9 cellular contexts compared by ENCODE assay signal in the genomic region with DNA sequence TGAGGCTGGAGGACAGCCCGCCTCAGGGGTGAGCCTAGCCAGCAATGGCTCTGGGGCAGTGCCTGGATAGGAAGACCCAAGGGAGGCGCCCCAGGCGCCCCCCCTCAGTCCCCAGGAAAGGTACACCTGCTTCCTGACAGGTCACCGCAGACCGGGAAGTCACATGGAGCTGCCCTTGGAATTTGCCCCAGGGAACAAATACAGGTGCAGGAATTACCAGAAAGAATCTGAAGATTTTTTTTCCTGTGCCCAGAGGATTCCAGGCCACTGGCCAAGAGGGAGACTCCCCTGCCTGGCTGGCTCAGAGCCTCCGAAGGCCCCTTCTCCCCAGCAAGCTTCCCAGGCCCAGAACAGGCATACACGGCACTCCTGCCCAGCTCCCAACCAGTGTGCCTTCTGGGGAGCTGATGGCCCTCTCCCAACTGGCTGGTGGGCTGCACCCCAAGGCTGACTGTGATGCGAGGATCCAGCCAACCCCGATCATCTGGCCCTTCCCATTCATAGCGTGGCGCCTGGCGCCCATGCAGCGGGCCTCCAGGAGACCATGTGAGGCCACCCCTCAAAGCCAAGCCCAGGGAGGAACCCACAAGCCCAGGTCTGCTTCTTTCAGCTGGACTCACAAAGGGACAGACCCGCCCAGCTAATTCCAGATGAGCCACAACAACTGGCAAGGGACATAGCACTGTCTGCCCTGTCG. TPM values are rescaled to one million over a fixed set of nuclear protein-coding genes. Genes with fewer than 3 reads are reported as not detected.
DNase-seq lines count a peak whose midpoint lies in the region; ATAC-seq and TF ChIP-seq lines count a peak whose summit lies in the region.
"Had no signal": no experiment of that assay in that cellular context is flagged by ENCODE, and none has a peak within 500 bp of the region (broad histone marks: within the 10 kb centered on the region; RNA-seq: fewer than 3 reads in every experiment).

No MANE protein-coding gene starts in this region.

- peak overlapping the region; percentile 31 for H3K4me3 Mint-ChIP-seq in progenitor cell of endocrine pancreas (ENCODE audit: low read depth)

- H3K36me3 ChIP-seq in NT2/D1 (ENCODE audit: insufficient read depth, insufficient read length, low read length) = peaks cover 34% of the 10 kb centered on the region
- H3K36me3 ChIP-seq in fibroblast of lung (ENCODE audit: control insufficient read depth, insufficient read depth, low read length) = no peaks in the 10 kb centered on the region

- H3K27ac ChIP-seq in fibroblast of lung (ENCODE audit: insufficient read depth, low read length) = no peak overlapping the region

- peaks cover 10% of the 10 kb centered on the region for H3K79me2 ChIP-seq in fibroblast of lung (ENCODE audit: control insufficient read depth, insufficient read depth, low read length)

- peak; percentile 12 for DNase-seq in NCI-H146 (lab: John Stamatoyannopoulos, UW)
- DNase-seq in NCI-H146 treated with DMSO at 0.1 percent for 48 hours (lab: John Stamatoyannopoulos, UW; ENCODE audit: unreplicated experiment) = no peak
- DNase-seq in NT2/D1 (ENCODE audit: low read depth, low spot score) = no peak
- no peak for DNase-seq in fibroblast of lung (ENCODE audit: low read depth in 2 of 2)
- DNase-seq in progenitor cell of endocrine pancreas (ENCODE audit: low spot score, unreplicated experiment) = no peak
- no peak for DNase-seq in RPMI8226
- no peak for DNase-seq in UCSD-AML1 (lab: John Stamatoyannopoulos, UW; ENCODE audit: unreplicated experiment)
- DNase-seq: NCI-H1092 treated with DMSO at 0.1 percent for 48 hours had no signal

- H3K4me1 ChIP-seq in NT2/D1 (ENCODE audit: insufficient read depth, insufficient read length) (peaks cover 33% of the 10 kb centered on the region), fibroblast of lung (ENCODE audit: control insufficient read depth, extremely low read depth, insufficient read depth, low read length) (peaks cover 8% of the 10 kb centered on the region)

- no peaks in the 10 kb centered on the region for H3K9me3 Mint-ChIP-seq in progenitor cell of endocrine pancreas (ENCODE audit: low read depth)

- no peaks in the 10 kb centered on the region for H4K20me1 ChIP-seq in fibroblast of lung (ENCODE audit: control insufficient read depth, extremely low read depth, insufficient read depth, low read length)

- H3K4me1 Mint-ChIP-seq in progenitor cell of endocrine pancreas (ENCODE audit: low read depth) = peaks cover 21% of the 10 kb centered on the region

- H3K9me3 ChIP-seq in NT2/D1 (ENCODE audit: insufficient read depth, low read length) (no peaks in the 10 kb centered on the region), fibroblast of lung (ENCODE audit: control insufficient read depth, insufficient read depth, low read depth, low read length) (no peaks in the 10 kb centered on the region)

- peak overlapping the region; percentile 77 for H3K9ac ChIP-seq in NT2/D1 (ENCODE audit: insufficient read length, low read depth)
- H3K9ac ChIP-seq in fibroblast of lung (ENCODE audit: insufficient read depth, low read length) = no peak overlapping the region

- H3K4me3 ChIP-seq in NT2/D1 (ENCODE audit: insufficient read length, low read depth) (no peak overlapping the region), fibroblast of lung (replicated peaks in 1 of 4; ENCODE audit: control extremely low read depth in 1 of 4, insufficient read depth in 1 of 4, low read depth in 3 of 4, low read length in 4 of 4) (peak overlapping the region in 1 of 4 experiments; percentile 54)

- H3K36me3 Mint-ChIP-seq in progenitor cell of endocrine pancreas (ENCODE audit: insufficient read depth) = no peaks in the 10 kb centered on the region

- H3K27ac Mint-ChIP-seq in progenitor cell of endocrine pancreas = no peak overlapping the region

- peak overlapping the region; percentile 68 for H3K4me2 ChIP-seq in fibroblast of lung (ENCODE audit: extremely low read depth, insufficient read depth, low read length)

- no peaks in the 10 kb centered on the region for H3K27me3 Mint-ChIP-seq in progenitor cell of endocrine pancreas

- H2AFZ ChIP-seq in fibroblast of lung (ENCODE audit: low read length) = no peak overlapping the region

- no peak for ATAC-seq in HG02759 (IDR thresholded peaks at IDR 0.05; ENCODE audit: unreplicated experiment)

- TF ChIP-seq CTCF in fibroblast of lung (conservative IDR thresholded peaks at IDR 0.05 in 1 of 2, IDR thresholded peaks at IDR 0.05 in 1 of 2; ENCODE audit: low read depth in 1 of 2, low read length in 2 of 2) (no peak), progenitor cell of endocrine pancreas (IDR thresholded peaks at IDR 0.05; ENCODE audit: unreplicated experiment) (no peak)

- H3K27me3 ChIP-seq in NT2/D1 (ENCODE audit: insufficient read depth, insufficient read length) (no peaks in the 10 kb centered on the region), fibroblast of lung (ENCODE audit: control insufficient read depth, insufficient read depth, low read length) (no peaks in the 10 kb centered on the region)

RNA-seq across cellular contexts. Expression of gene TPRN, which starts 2.3 kb away (rescaled TPM):
- total RNA-seq in fibroblast of lung (5.1 and 5.8 TPM in 2 replicates), progenitor cell of endocrine pancreas (18.8 and 20.7 TPM in 2 replicates)
- 1.6 and 2.3 TPM in 2 replicates for polyA plus RNA-seq in fibroblast of lung
- polyA plus RNA-seq in fibroblast of lung (2012) = 4.4 and 8.7 TPM in 2 replicates
- 2.5 and 2.9 TPM in 2 replicates for polyA minus RNA-seq in fibroblast of lung (ENCODE audit: low replicate concordance)

RNA-seq across cellular contexts. Expression of gene TMEM203, which starts 7.2 kb away (rescaled TPM):
- 36.2 and 36.3 TPM in 2 replicates for total RNA-seq in fibroblast of lung
- polyA plus RNA-seq in fibroblast of lung = 38.6 and 44.9 TPM in 2 replicates
- 30.7 and 38.4 TPM in 2 replicates for polyA plus RNA-seq in fibroblast of lung (2012)
- polyA minus RNA-seq in fibroblast of lung (ENCODE audit: low replicate concordance) = 30.3 and 34.8 TPM in 2 replicates
- total RNA-seq in progenitor cell of endocrine pancreas = 35.2 and 36.2 TPM in 2 replicates

RNA-seq across cellular contexts. Expression of gene NDOR1, which starts 7.3 kb away (rescaled TPM):
- 2.6 and 3.1 TPM in 2 replicates for total RNA-seq in fibroblast of lung
- polyA plus RNA-seq in fibroblast of lung = 2.4 and 5.6 TPM in 2 replicates
- 5.2 and 9.5 TPM in 2 replicates for polyA plus RNA-seq in fibroblast of lung (2012)
- 7.0 and 8.6 TPM in 2 replicates for polyA minus RNA-seq in fibroblast of lung (ENCODE audit: low replicate concordance)
- total RNA-seq in progenitor cell of endocrine pancreas = 35.1 and 37.4 TPM in 2 replicates

RNA-seq across cellular contexts. Expression of gene SSNA1, which starts 9.7 kb away (rescaled TPM):
- total RNA-seq in fibroblast of lung = 56.3 and 58.3 TPM in 2 replicates
- 37.7 and 51.2 TPM in 2 replicates for polyA plus RNA-seq in fibroblast of lung
- 62.2 and 95.4 TPM in 2 replicates for polyA plus RNA-seq in fibroblast of lung (2012)
- 21.3 and 25.8 TPM in 2 replicates for polyA minus RNA-seq in fibroblast of lung (ENCODE audit: low replicate concordance)
- total RNA-seq in progenitor cell of endocrine pancreas = 52.5 and 59.1 TPM in 2 replicates

RNA-seq across cellular contexts. Expression of gene ANAPC2, which starts 9.8 kb away (rescaled TPM):
- 15.9 and 18.0 TPM in 2 replicates for total RNA-seq in fibroblast of lung
- 9.1 and 12.3 TPM in 2 replicates for polyA plus RNA-seq in fibroblast of lung
- polyA plus RNA-seq in fibroblast of lung (2012) = 15.1 and 23.3 TPM in 2 replicates
- polyA minus RNA-seq in fibroblast of lung (ENCODE audit: low replicate concordance) = 22.1 and 29.7 TPM in 2 replicates
- total RNA-seq in progenitor cell of endocrine pancreas = 73.2 and 74.3 TPM in 2 replicates
